Comparison of ENCODE assay signal across 24 cellular contexts in the genomic region with DNA sequence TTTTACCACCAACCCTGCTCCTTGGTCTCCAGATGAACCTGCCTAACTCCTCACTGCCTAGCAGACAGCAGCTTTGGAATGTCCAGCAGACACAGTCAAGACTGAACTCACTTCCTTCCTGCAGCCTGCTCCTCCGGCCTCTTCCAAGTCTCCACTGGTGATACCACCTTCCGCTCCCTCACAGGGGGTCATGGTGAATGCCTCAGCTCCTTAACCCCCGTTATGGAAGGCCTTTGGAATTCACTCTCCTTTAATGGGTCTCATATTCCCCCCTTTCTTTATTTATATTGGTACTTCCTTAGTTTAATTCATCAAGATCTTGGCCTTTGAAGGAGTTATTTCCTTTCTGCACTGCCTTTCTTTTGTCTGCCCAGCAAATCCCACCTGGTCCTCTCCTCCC. TPM values are rescaled to one million over a fixed set of nuclear protein-coding genes. Genes with fewer than 3 reads are reported as not detected.
DNase-seq lines count a peak whose midpoint lies in the region; ATAC-seq, FAIRE-seq and TF ChIP-seq lines count a peak whose summit lies in the region.
"Had no signal": no experiment of that assay in that cellular context is flagged by ENCODE, and none has a peak within 500 bp of the region (broad histone marks: within the 10 kb centered on the region; RNA-seq: fewer than 3 reads in every experiment).

No MANE protein-coding gene starts in this region.

- H3K4me3 Mint-ChIP-seq in natural killer cell treated with Interleukin-12 subunit alpha and Interleukin-12 subunit beta and Interleukin-15 and Interleukin-18, amount 100 ng/mL, for 72 hours: no peak overlapping the region
- no peak overlapping the region for H3K4me3 Mint-ChIP-seq in natural killer cell
- no peak overlapping the region for H3K4me3 Mint-ChIP-seq in T-helper 17 cell
- H3K4me3 Mint-ChIP-seq: GM23338 had no signal

- intact Hi-C loops in natural killer cell (cut with micrococcal nuclease): loop anchor here (5.0 kb wide), 2 partner anchors 349 to 619 kb away; no protein-coding TSS in a partner anchor
- intact Hi-C loops in endothelial cell of umbilical vein (cut with micrococcal nuclease): loop anchor here (1.0 to 5.0 kb wide), 5 partner anchors 14 to 354 kb away; partner anchors contain the start of gene ZNF32

- H2AFZ ChIP-seq in endothelial cell of umbilical vein (ENCODE audit: low read depth, low read length): no peak overlapping the region
- H2AFZ ChIP-seq: GM23338 had no signal

- CTCF ChIA-PET in endothelial cell of umbilical vein (lab: Charles Lee): interaction anchor here (0.9 to 7.4 kb wide), 4 partner anchors 116 to 1171 kb away, joined by 3 to 90 read pairs (median 25); no protein-coding TSS in a partner anchor

- no peak overlapping the region for H3K9ac ChIP-seq in endothelial cell of umbilical vein (replicated peaks; ENCODE audit: extremely low read depth, insufficient read depth, low read length)
- H3K9ac ChIP-seq: BLaER1, KMS-11 had no signal

- dilution Hi-C loops in endothelial cell of umbilical vein (cut with MboI; ENCODE audit: extremely low pct_ligation_motif_present, low sequenced_read_pairs): no loop called here

- H3K4me1 Mint-ChIP-seq in natural killer cell treated with Interleukin-12 subunit alpha and Interleukin-12 subunit beta and Interleukin-15 and Interleukin-18, amount 100 ng/mL, for 72 hours (ENCODE audit: low read depth in 2 of 2): peaks cover 6 to 15% of the 10 kb centered on the region in 2 donors
- H3K4me1 Mint-ChIP-seq in natural killer cell (peaks cover 10 to 19% of the 10 kb centered on the region in 2 donors), T-helper 17 cell (peaks cover 12% of the 10 kb centered on the region)
- H3K4me1 Mint-ChIP-seq: GM23338 had no signal

- H3K36me3 Mint-ChIP-seq in natural killer cell treated with Interleukin-12 subunit alpha and Interleukin-12 subunit beta and Interleukin-15 and Interleukin-18, amount 100 ng/mL, for 72 hours: no peaks in the 10 kb centered on the region
- H3K36me3 Mint-ChIP-seq in natural killer cell (no peaks in the 10 kb centered on the region), T-helper 17 cell (ENCODE audit: low read depth) (peaks cover 3% of the 10 kb centered on the region)
- H3K36me3 Mint-ChIP-seq: CD4-positive, alpha-beta memory T cell had no signal

- H3K4me1 ChIP-seq in endothelial cell of umbilical vein (ENCODE audit: control insufficient read depth, extremely low read depth, insufficient read depth, low read length) (peaks cover 31% of the 10 kb centered on the region), small intestine (ENCODE audit: control insufficient read depth in 2 of 2, insufficient read depth in 1 of 2, low read depth in 1 of 2, low read length in 1 of 2) (peaks cover 0 to 2% of the 10 kb centered on the region in 2 donors)
- H3K4me1 ChIP-seq: A549 had no signal

- no peaks in the 10 kb centered on the region for H3K9me1 ChIP-seq in endothelial cell of umbilical vein (replicated peaks; ENCODE audit: control insufficient read depth, extremely low read depth, insufficient read depth, low read length)

- TF ChIP-seq POLR2A in endothelial cell of umbilical vein (IDR thresholded peaks at IDR 0.05; ENCODE audit: low read depth, low read length): no peak

- 68 to 80% (median 76%) methylated on average over 3 of the region's 3 CpGs for WGBS in small intestine, 3 donors

- H4K20me1 ChIP-seq in endothelial cell of umbilical vein (replicated peaks; ENCODE audit: control insufficient read depth, extremely low read depth, insufficient read depth, low read length): no peaks in the 10 kb centered on the region
- H4K20me1 ChIP-seq: BLaER1 had no signal

- peak; percentile 37 for DNase-seq in natural killer cell treated with Interleukin-12 subunit alpha and Interleukin-12 subunit beta and Interleukin-15 and Interleukin-18, amount 100 ng/mL, for 72 hours (ENCODE audit: low spot score)
- no peak for DNase-seq in natural killer cell
- no peak for DNase-seq in T-helper 17 cell
- peak; percentile 54 for DNase-seq in endothelial cell of umbilical vein (ENCODE audit: low read depth, low spot score)
- no peak for DNase-seq in GM13977 (ENCODE audit: low spot score)
- no peak for DNase-seq in small intestine
- no peak for DNase-seq in ecto neural progenitor cell (ENCODE audit: low spot score)
- DNase-seq: CD4-positive, alpha-beta memory T cell; DMS153; HCEC 1CT; NCI-H1048; NCI-H1436; NCI-H1930; NCI-H226; NCI-H524; NCI-H82; OCI-M1; Right ventricle myocardium superior had no signal

- H3K27ac ChIP-seq in endothelial cell of umbilical vein (ENCODE audit: insufficient read depth, low read depth, low read length): peak overlapping the region; percentile 65
- no peak overlapping the region for H3K27ac ChIP-seq in small intestine (ENCODE audit: low read depth in 1 of 2, low read length in 1 of 2)
- H3K27ac ChIP-seq: A549, BLaER1, KMS-11, SK-N-MC had no signal

- H3K9me3 Mint-ChIP-seq in natural killer cell treated with Interleukin-12 subunit alpha and Interleukin-12 subunit beta and Interleukin-15 and Interleukin-18, amount 100 ng/mL, for 72 hours: no peaks in the 10 kb centered on the region
- H3K9me3 Mint-ChIP-seq in natural killer cell: no peaks in the 10 kb centered on the region
- H3K9me3 Mint-ChIP-seq: CD4-positive, alpha-beta memory T cell; GM23338 had no signal

- H3K4me3 ChIP-seq in endothelial cell of umbilical vein (replicated peaks in 1 of 3; ENCODE audit: insufficient read depth in 1 of 3, low read depth in 1 of 3, low read length in 3 of 3): no peak overlapping the region
- H3K4me3 ChIP-seq in small intestine (ENCODE audit: low read depth in 1 of 2, low read length in 2 of 2): no peak overlapping the region
- H3K4me3 ChIP-seq: A549, BLaER1, GM23338, SK-N-MC had no signal

- in situ Hi-C loops in GM13977 (cut with MboI; ENCODE audit: low pct_unique_long_range_greater_than_20kb, low sequenced_read_pairs, unreplicated experiment): loop anchor here (25.0 kb wide), 1 partner anchor 344 kb away; no protein-coding TSS in a partner anchor

- H3K27me3 Mint-ChIP-seq in natural killer cell treated with Interleukin-12 subunit alpha and Interleukin-12 subunit beta and Interleukin-15 and Interleukin-18, amount 100 ng/mL, for 72 hours: peaks cover 10 to 19% of the 10 kb centered on the region in 2 donors
- H3K27me3 Mint-ChIP-seq in natural killer cell (ENCODE audit: low read depth in 2 of 2): peaks cover 7 to 22% of the 10 kb centered on the region in 2 donors
- H3K27me3 Mint-ChIP-seq in T-helper 17 cell: peaks cover 41% of the 10 kb centered on the region

- TF ChIP-seq CTCF in natural killer cell (IDR thresholded peaks at IDR 0.05) (no peak), endothelial cell of umbilical vein (IDR thresholded peaks at IDR 0.05; ENCODE audit: extremely low read depth in 1 of 2, insufficient read depth in 1 of 2, low read depth in 1 of 2, low read length in 2 of 2) (no peak), GM13977 (IDR thresholded peaks at IDR 0.05; ENCODE audit: extremely low read depth, insufficient read depth, missing control alignments) (no peak)

- H3K4me2 ChIP-seq in endothelial cell of umbilical vein (ENCODE audit: insufficient read depth, low read length): peak overlapping the region; percentile 18
- H3K4me2 ChIP-seq: A549, BLaER1, GM23338, KMS-11 had no signal

- no peaks in the 10 kb centered on the region for H3K27me3 ChIP-seq in endothelial cell of umbilical vein (ENCODE audit: control insufficient read depth in 2 of 2, insufficient read depth in 2 of 2, low read length in 2 of 2)
- no peaks in the 10 kb centered on the region for H3K27me3 ChIP-seq in small intestine (ENCODE audit: control insufficient read depth in 2 of 2, insufficient read depth in 2 of 2, low read length in 2 of 2)

- H3K79me2 ChIP-seq in endothelial cell of umbilical vein (ENCODE audit: control insufficient read depth, insufficient read depth, low read length): no peaks in the 10 kb centered on the region

- no peak overlapping the region for H3K27ac Mint-ChIP-seq in natural killer cell treated with Interleukin-12 subunit alpha and Interleukin-12 subunit beta and Interleukin-15 and Interleukin-18, amount 100 ng/mL, for 72 hours
- no peak overlapping the region for H3K27ac Mint-ChIP-seq in natural killer cell
- peak overlapping the region; percentile 21 for H3K27ac Mint-ChIP-seq in T-helper 17 cell
- H3K27ac Mint-ChIP-seq: GM23338 had no signal

- no peak for ATAC-seq in natural killer cell treated with Interleukin-12 subunit alpha and Interleukin-12 subunit beta and Interleukin-15 and Interleukin-18, amount 100 ng/mL, for 72 hours
- no peak for ATAC-seq in natural killer cell
- no peak for ATAC-seq in T-helper 17 cell
- ATAC-seq in GM19023 (IDR thresholded peaks at IDR 0.05; ENCODE audit: unreplicated experiment): no peak
- ATAC-seq: A549, GM23338 had no signal

- BruUV-seq in endothelial cell of umbilical vein (replicated peaks; lab: Mats Ljungman, UMichigan): no TSS peak

- H3K36me3 ChIP-seq in endothelial cell of umbilical vein (ENCODE audit: control insufficient read depth in 2 of 2, extremely low read depth in 1 of 2, insufficient read depth in 2 of 2, low read length in 2 of 2) (no peaks in the 10 kb centered on the region), small intestine (ENCODE audit: control insufficient read depth in 2 of 2, insufficient read depth in 2 of 2, low read length in 2 of 2) (no peaks in the 10 kb centered on the region)
- H3K36me3 ChIP-seq: BLaER1 had no signal

- POLR2A ChIA-PET in endothelial cell of umbilical vein (lab: Charles Lee): no interaction called here

- H3K9me3 ChIP-seq in T-helper 17 cell (ENCODE audit: control insufficient read depth, low read length, poor library complexity, severe bottlenecking): no peaks in the 10 kb centered on the region
- no peaks in the 10 kb centered on the region for H3K9me3 ChIP-seq in endothelial cell of umbilical vein (replicated peaks; ENCODE audit: control insufficient read depth, insufficient read depth, low read length)
- no peaks in the 10 kb centered on the region for H3K9me3 ChIP-seq in small intestine (ENCODE audit: control insufficient read depth, low read depth)
- H3K9me3 ChIP-seq: A549, BLaER1 had no signal

- peak; percentile 94 for FAIRE-seq in endothelial cell of umbilical vein (lab: Jason Lieb, UNC)
- no peak for FAIRE-seq in small intestine (lab: Jason Lieb, UNC)
- FAIRE-seq: A549 had no signal

RNA-seq across cellular contexts. Expression of gene ZNF32, which starts 44.9 kb away (rescaled TPM):
- total RNA-seq in natural killer cell treated with Interleukin-12 subunit alpha and Interleukin-12 subunit beta and Interleukin-15 and Interleukin-18, amount 100 ng/mL, for 72 hours: 10 to 100 TPM in 1 of 2 donors, 1 to 10 TPM in 1; 4.9 to 12.4 TPM
- total RNA-seq in natural killer cell: 10 to 100 TPM; 19.1 to 28.9 (median 26.2) TPM
- 10 to 100 TPM; 19.0 to 19.2 TPM for total RNA-seq in T-helper 17 cell
- 14.4 and 14.5 TPM in 2 replicates for total RNA-seq in endothelial cell of umbilical vein
- 11.2 and 12.5 TPM in 2 replicates for polyA plus RNA-seq in endothelial cell of umbilical vein
- polyA plus RNA-seq in endothelial cell of umbilical vein (2011; cell fraction: cytosol; rRNA removed): 21.4 and 27.3 TPM in 2 replicates
- polyA plus RNA-seq in endothelial cell of umbilical vein (2011; cell fraction: nucleus; rRNA removed): 21.9 and 23.1 TPM in 2 replicates
- polyA plus RNA-seq in endothelial cell of umbilical vein (2012): 20.2 and 22.7 TPM in 2 replicates
- polyA minus RNA-seq in endothelial cell of umbilical vein: 5.4 and 7.8 TPM in 2 replicates
- polyA minus RNA-seq in endothelial cell of umbilical vein (2011; cell fraction: cytosol; rRNA and poly(A)+ RNA removed): 2.9 TPM
- polyA minus RNA-seq in endothelial cell of umbilical vein (2011; cell fraction: nucleus; rRNA and poly(A)+ RNA removed): 4.4 and 5.0 TPM in 2 replicates
- 10 to 100 TPM; 23.5 to 29.5 (median 28.6) TPM for polyA plus RNA-seq in small intestine

Comparison
In these comparisons a context has a peak if more than half of its experiments do, and no peak if none do; other contexts are left out.
1. DNase-seq: peak in natural killer cell treated with Interleukin-12 subunit alpha and Interleukin-12 subunit beta and Interleukin-15 and Interleukin-18, amount 100 ng/mL, for 72 hours (single experiment) and endothelial cell of umbilical vein (single experiment); none in natural killer cell (single experiment), T-helper 17 cell (0 of 3), GM13977 (single experiment), small intestine (single experiment) and ecto neural progenitor cell (single experiment).